ENCODE assay signal across 8 cellular contexts in genomic region chr1:209672705-209673630, GRCh38. TPM values are rescaled to one million over a fixed set of nuclear protein-coding genes. Genes with fewer than 3 reads are reported as not detected.
DNase-seq lines count a peak whose midpoint lies in the region; ATAC-seq and FAIRE-seq lines count a peak whose summit lies in the region.

No MANE protein-coding gene starts in this region.

- no peak for FAIRE-seq in frontal cortex (lab: Jason Lieb, UNC)

- peak overlapping the region in 4 of 6 donors; percentile 49 to 95 (median 64) for H3K27ac Mint-ChIP-seq in naive B cell

- H3K4me1 Mint-ChIP-seq in naive B cell, result peaks cover 21 to 36% (median 34%) of the 10 kb centered on the region in 3 donors

- peak; percentile 51 for DNase-seq in stimulated activated CD4-positive, alpha-beta T cell treated with anti-CD3 and anti-CD28 coated beads, Interleukin-1b, Interleukin-23, amount 100 ng/mL, for 48 hours
- no peak for DNase-seq in stimulated activated CD4-positive, alpha-beta T cell treated with anti-CD3 and anti-CD28 coated beads, Interleukin-12 subunit alpha, Interleukin-12 subunit beta, amount 100 ng/mL, for 4 hours
- DNase-seq in T-helper 22 cell (ENCODE audit: low read depth), result peak; percentile 13
- DNase-seq in naive B cell, result peak; percentile 16
- DNase-seq in NCI-H774 (lab: John Stamatoyannopoulos, UW), result no peak
- no peak for DNase-seq in pons (ENCODE audit: low spot score)
- no peak for DNase-seq in frontal cortex (ENCODE audit: low spot score in 2 of 2)

- ATAC-seq in HG02970 (IDR thresholded peaks at IDR 0.05; ENCODE audit: low FRiP score, unreplicated experiment) (peak; percentile 92), naive B cell (ENCODE audit: low read depth in 2 of 2) (peak; percentile 88 to 89)

- peaks cover 51 to 71% (median 58%) of the 10 kb centered on the region in 3 donors for H3K27me3 Mint-ChIP-seq in naive B cell

- H3K36me3 Mint-ChIP-seq in naive B cell, result no peaks in the 10 kb centered on the region

- H3K9me3 Mint-ChIP-seq in naive B cell, result peaks cover 0 to 5% (median 0%) of the 10 kb centered on the region in 7 donors

- H3K4me3 Mint-ChIP-seq in naive B cell, result peak overlapping the region in 2 of 8 donors; percentile 2 to 10

RNA-seq across cellular contexts. Expression of gene G0S2, which starts 2.2 kb away (rescaled TPM):
- 1 to 10 TPM in 2 of 6 donors, not detected in 4; 1.4 to 4.7 TPM for polyA plus RNA-seq in naive B cell (ENCODE audit: low read depth in 6 of 6)
- total RNA-seq in frontal cortex, result 1.6 TPM

RNA-seq across cellular contexts. Expression of gene LAMB3, which starts 20.7 kb away (rescaled TPM):
- polyA plus RNA-seq in naive B cell (ENCODE audit: low read depth in 6 of 6), result not detected
- total RNA-seq in frontal cortex, result 0.82 TPM

RNA-seq across cellular contexts. Expression of gene HSD11B1, which starts 31.7 kb away (rescaled TPM):
- polyA plus RNA-seq in naive B cell (ENCODE audit: low read depth in 6 of 6), result not detected
- not detected for total RNA-seq in frontal cortex

Comparison
In these comparisons a context has a peak if more than half of its experiments do, and no peak if none do; other contexts are left out.
1. DNase-seq: peak in stimulated activated CD4-positive, alpha-beta T cell treated with anti-CD3 and anti-CD28 coated beads, Interleukin-1b, Interleukin-23, amount 100 ng/mL, for 48 hours (single experiment), T-helper 22 cell (single experiment) and naive B cell (single experiment); none in stimulated activated CD4-positive, alpha-beta T cell treated with anti-CD3 and anti-CD28 coated beads, Interleukin-12 subunit alpha, Interleukin-12 subunit beta, amount 100 ng/mL, for 4 hours (single experiment), NCI-H774 (single experiment), pons (single experiment) and frontal cortex (0 of 2).